8 cellular contexts compared by ENCODE assay signal in genomic region chr19:5622465-5623396, GRCh38. TPM values are rescaled to one million over a fixed set of nuclear protein-coding genes. Genes with fewer than 3 reads are reported as not detected.
A peak's percentile ranks its signal among the peaks of the same experiment; 100 is the strongest.
DNase-seq lines count a peak whose midpoint lies in the region; ATAC-seq, FAIRE-seq and TF ChIP-seq lines count a peak whose summit lies in the region.

SAFB (plus strand) TSS chr19:5623083; CDS start chr19:5623206, 123 bp downstream.
SAFB2 (minus strand) TSS chr19:5622776; CDS start chr19:5622715, 61 bp downstream.

- peaks cover 99% of the 10 kb centered on the region for H3K79me2 ChIP-seq in OCI-LY3 (ENCODE audit: low read length)

- peak within 1 kb of the TSS; percentile 87 for H3K4me3 ChIP-seq in OCI-LY3 (ENCODE audit: low read length)
- peak within 1 kb of the TSS; percentile 100 for H3K4me3 ChIP-seq in mesodermal cell (ENCODE audit: extremely low read depth, insufficient read depth, low read length, poor library complexity, severe bottlenecking)

- H3K27me3 ChIP-seq in OCI-LY3 (ENCODE audit: low read depth, low read length) = no peaks in the 10 kb centered on the region

- FAIRE-seq in endometrium (lab: Jason Lieb, UNC) = peak; percentile 97

- peak; percentile 74 for ATAC-seq in GM21515 (IDR thresholded peaks at IDR 0.05; ENCODE audit: unreplicated experiment)

- peak within 1 kb of the TSS; percentile 96 for H3K4me2 ChIP-seq in OCI-LY3 (ENCODE audit: low read length)

- no peak for TF ChIP-seq CTCF in OCI-LY3 (IDR thresholded peaks at IDR 0.05; ENCODE audit: low read depth, low read length)

- 0 to 1% methylated on average over 108 to 115 of the region's 116 CpGs for WGBS in mesodermal cell (ENCODE audit: insufficient coverage in 2 of 2), 2 experiments

- H4K20me1 ChIP-seq in OCI-LY3 (ENCODE audit: insufficient read depth, low read length) = peaks cover 53% of the 10 kb centered on the region

- H3K27ac ChIP-seq in OCI-LY3 (ENCODE audit: low read length) (peak within 1 kb of the TSS; percentile 86), mesodermal cell (ENCODE audit: low read depth, low read length, severe bottlenecking) (peak within 1 kb of the TSS; percentile 95)

- H3K36me3 ChIP-seq in OCI-LY3 (replicated peaks; ENCODE audit: low read depth, low read length) (peaks cover 65% of the 10 kb centered on the region), mesodermal cell (ENCODE audit: control insufficient read depth, insufficient read depth, low read length) (peaks cover 66% of the 10 kb centered on the region)

- H3K4me1 ChIP-seq in OCI-LY3 (ENCODE audit: low read length) (peaks cover 50% of the 10 kb centered on the region), mesodermal cell (ENCODE audit: control insufficient read depth, insufficient read depth, low read length, poor library complexity, severe bottlenecking) (peaks cover 38% of the 10 kb centered on the region)

- peak; percentile 99 for DNase-seq in D341Med (ENCODE audit: low spot score)
- DNase-seq in HuH-7 (ENCODE audit: low spot score) = peak; percentile 97
- peak; percentile 99 for DNase-seq in activated CD8-positive, alpha-beta memory T cell treated with anti-CD3 and anti-CD28 coated beads, Interleukin-2, amount 50 U/mL, for 48 hours
- peak; percentile 99 to 100 for DNase-seq in stimulated activated CD8-positive, alpha-beta memory T cell treated with anti-CD3 and anti-CD28 coated beads, Interleukin-15, amount 100 ng/mL, for 4 hours (ENCODE audit: low read depth in 2 of 2)

- H3K9me3 ChIP-seq in OCI-LY3 (ENCODE audit: insufficient read depth, low read length) (no peaks in the 10 kb centered on the region), mesodermal cell (ENCODE audit: control insufficient read depth, low read length) (no peaks in the 10 kb centered on the region)

- H3K9ac ChIP-seq in OCI-LY3 (ENCODE audit: low read length) = peak within 1 kb of the TSS; percentile 96

- H2AFZ ChIP-seq in OCI-LY3 (ENCODE audit: low read depth, low read length) = peak within 1 kb of the TSS; percentile 83; the same call in 1 of the 2 replicates

RNA-seq across cellular contexts. Expression of gene SAFB, which starts in this region (rescaled TPM):
- 67.5 TPM for polyA plus RNA-seq in mesodermal cell (2013, experiment 1 of 2)
- polyA plus RNA-seq in mesodermal cell (2013, experiment 2 of 2) = 70.8 TPM

RNA-seq across cellular contexts. Expression of gene SAFB2, which starts in this region (rescaled TPM):
- 34.8 TPM for polyA plus RNA-seq in mesodermal cell (2013, experiment 1 of 2)
- polyA plus RNA-seq in mesodermal cell (2013, experiment 2 of 2) = 33.0 TPM

Comparison
In these comparisons a context has a peak if more than half of its experiments do, and no peak if none do; other contexts are left out.
1. Peak in every context shown above with its lines: DNase-seq, ATAC-seq, H3K4me3 ChIP-seq and H3K27ac ChIP-seq.